ENCODE assay signal across 8 cellular contexts in genomic region chr17:74744714-74745547, GRCh38. TPM values are rescaled to one million over a fixed set of nuclear protein-coding genes. Genes with fewer than 3 reads are reported as not detected.
DNase-seq lines count a peak whose midpoint lies in the region; ATAC-seq, FAIRE-seq and TF ChIP-seq lines count a peak whose summit lies in the region.

No MANE protein-coding gene starts in this region.

- CTCF ChIA-PET in activated CD4-positive, alpha-beta memory T cell treated with anti-CD3 and anti-CD28 coated beads for 36 hours (lab: Charles Lee) = interaction anchor here (0.5 to 4.7 kb wide), 24 partner anchors 8 to 1371 kb away, joined by 3 to 123 read pairs (median 10); partner anchors contain the start of genes FDXR, GRIN2C, NAT9 and RAB37

- ATAC-seq in GM21737 (IDR thresholded peaks at IDR 0.05; ENCODE audit: unreplicated experiment) = no peak

- POLR2A ChIA-PET in activated CD4-positive, alpha-beta memory T cell treated with anti-CD3 and anti-CD28 coated beads for 36 hours (lab: Charles Lee) = interaction anchor here (1.0 to 1.3 kb wide), 3 partner anchors 32 to 233 kb away, joined by 3 read pairs; partner anchors contain the start of gene NAT9

- intact Hi-C loops in activated CD4-positive, alpha-beta memory T cell treated with anti-CD3 and anti-CD28 coated beads for 36 hours (cut with micrococcal nuclease) = loop anchor here (1.0 to 10.0 kb wide), 4 partner anchors 25 to 530 kb away; partner anchors contain the start of gene TTYH2

- peaks cover 64% of the 10 kb centered on the region for H3K4me1 Mint-ChIP-seq in activated CD4-positive, alpha-beta memory T cell treated with anti-CD3 and anti-CD28 coated beads for 36 hours (ENCODE audit: low read depth)

- TF ChIP-seq POLR2A in GM12892 (IDR thresholded peaks at IDR 0.05; ENCODE audit: low read depth, low read length) = no peak

- H3K27ac Mint-ChIP-seq in activated CD4-positive, alpha-beta memory T cell treated with anti-CD3 and anti-CD28 coated beads for 36 hours = peak overlapping the region; percentile 72

- peak; percentile 67 for DNase-seq in A172 (ENCODE audit: low spot score)
- peak; percentile 78 for DNase-seq in GM12892 (ENCODE audit: insufficient read length)
- DNase-seq in NCI-H226 = peak; percentile 55
- DNase-seq in activated CD4-positive, alpha-beta memory T cell treated with anti-CD3 and anti-CD28 coated beads for 36 hours = peak; percentile 92
- peak; percentile 95 for DNase-seq in ecto neural progenitor cell (ENCODE audit: low spot score)
- DNase-seq in lung microvascular endothelial cell (ENCODE audit: low read depth in 2 of 2) = peak; percentile 63 to 75
- DNase-seq in stimulated activated CD4-positive, alpha-beta T cell treated with anti-CD3 and anti-CD28 coated beads, TNF-alpha, amount 100 ng/mL, for 48 hours (ENCODE audit: low read depth in 3 of 3) = peak; percentile 73 to 81 (median 74)

- no peak overlapping the region for H3K4me3 Mint-ChIP-seq in activated CD4-positive, alpha-beta memory T cell treated with anti-CD3 and anti-CD28 coated beads for 36 hours

- H3K9me3 Mint-ChIP-seq in activated CD4-positive, alpha-beta memory T cell treated with anti-CD3 and anti-CD28 coated beads for 36 hours = peaks cover 7% of the 10 kb centered on the region

- FAIRE-seq in GM12892 (lab: Jason Lieb, UNC) = peak; percentile 24

- H3K36me3 Mint-ChIP-seq in activated CD4-positive, alpha-beta memory T cell treated with anti-CD3 and anti-CD28 coated beads for 36 hours = peaks cover 6% of the 10 kb centered on the region

- H3K27me3 Mint-ChIP-seq in activated CD4-positive, alpha-beta memory T cell treated with anti-CD3 and anti-CD28 coated beads for 36 hours = no peaks in the 10 kb centered on the region

RNA-seq across cellular contexts. Expression of gene NHERF1, which starts 3.5 kb away (rescaled TPM):
- 205 and 246 TPM in 2 replicates for total RNA-seq in A172 (2014; rRNA removed; shearing (Covaris generic))
- polyA plus RNA-seq in GM12892 (2012; ENCODE audit: missing spikeins) = 26.2 TPM
- total RNA-seq in activated CD4-positive, alpha-beta memory T cell treated with anti-CD3 and anti-CD28 coated beads for 36 hours = 100 to 1,000 TPM; 136 TPM
- total RNA-seq in lung microvascular endothelial cell = 4.4 and 4.6 TPM in 2 replicates

RNA-seq across cellular contexts. Expression of gene RAB37, which starts 7.9 kb away (rescaled TPM):
- 0.05 TPM in 1 of 2 replicates, not detected in the other for total RNA-seq in A172 (2014; rRNA removed; shearing (Covaris generic))
- 10.3 TPM for polyA plus RNA-seq in GM12892 (2012; ENCODE audit: missing spikeins)
- 1 to 10 TPM; 6.5 to 7.0 TPM for total RNA-seq in activated CD4-positive, alpha-beta memory T cell treated with anti-CD3 and anti-CD28 coated beads for 36 hours
- total RNA-seq in lung microvascular endothelial cell = 0.20 and 0.22 TPM in 2 replicates

RNA-seq across cellular contexts. Expression of gene NAT9, which starts 31.2 kb away (rescaled TPM):
- total RNA-seq in A172 (2014; rRNA removed; shearing (Covaris generic)) = 22.8 and 32.5 TPM in 2 replicates
- 36.4 TPM for polyA plus RNA-seq in GM12892 (2012; ENCODE audit: missing spikeins)
- total RNA-seq in activated CD4-positive, alpha-beta memory T cell treated with anti-CD3 and anti-CD28 coated beads for 36 hours = 10 to 100 TPM; 42.9 to 46.9 TPM
- total RNA-seq in lung microvascular endothelial cell = 15.5 and 20.0 TPM in 2 replicates

RNA-seq across cellular contexts. Expression of gene CD300LF, which starts 32.2 kb away (rescaled TPM):
- not detected in 2 replicates for total RNA-seq in A172 (2014; rRNA removed; shearing (Covaris generic))
- not detected for polyA plus RNA-seq in GM12892 (2012; ENCODE audit: missing spikeins)
- not detected for total RNA-seq in activated CD4-positive, alpha-beta memory T cell treated with anti-CD3 and anti-CD28 coated beads for 36 hours
- total RNA-seq in lung microvascular endothelial cell = not detected in 2 replicates

Comparison
In these comparisons a context has a peak if more than half of its experiments do, and no peak if none do; other contexts are left out.
1. RNA of gene NHERF1, which starts 3.5 kb away (total RNA-seq): 205 to 246 TPM in A172 and 136 TPM in activated CD4-positive, alpha-beta memory T cell treated with anti-CD3 and anti-CD28 coated beads for 36 hours; 4.4 to 4.6 TPM in lung microvascular endothelial cell; every median in the first group is over 10 times any median in the second.
2. Peak in every context shown above with its lines, with median percentiles within 50 percentile points of each other: DNase-seq.